8 cellular contexts compared by ENCODE assay signal in the genomic region with DNA sequence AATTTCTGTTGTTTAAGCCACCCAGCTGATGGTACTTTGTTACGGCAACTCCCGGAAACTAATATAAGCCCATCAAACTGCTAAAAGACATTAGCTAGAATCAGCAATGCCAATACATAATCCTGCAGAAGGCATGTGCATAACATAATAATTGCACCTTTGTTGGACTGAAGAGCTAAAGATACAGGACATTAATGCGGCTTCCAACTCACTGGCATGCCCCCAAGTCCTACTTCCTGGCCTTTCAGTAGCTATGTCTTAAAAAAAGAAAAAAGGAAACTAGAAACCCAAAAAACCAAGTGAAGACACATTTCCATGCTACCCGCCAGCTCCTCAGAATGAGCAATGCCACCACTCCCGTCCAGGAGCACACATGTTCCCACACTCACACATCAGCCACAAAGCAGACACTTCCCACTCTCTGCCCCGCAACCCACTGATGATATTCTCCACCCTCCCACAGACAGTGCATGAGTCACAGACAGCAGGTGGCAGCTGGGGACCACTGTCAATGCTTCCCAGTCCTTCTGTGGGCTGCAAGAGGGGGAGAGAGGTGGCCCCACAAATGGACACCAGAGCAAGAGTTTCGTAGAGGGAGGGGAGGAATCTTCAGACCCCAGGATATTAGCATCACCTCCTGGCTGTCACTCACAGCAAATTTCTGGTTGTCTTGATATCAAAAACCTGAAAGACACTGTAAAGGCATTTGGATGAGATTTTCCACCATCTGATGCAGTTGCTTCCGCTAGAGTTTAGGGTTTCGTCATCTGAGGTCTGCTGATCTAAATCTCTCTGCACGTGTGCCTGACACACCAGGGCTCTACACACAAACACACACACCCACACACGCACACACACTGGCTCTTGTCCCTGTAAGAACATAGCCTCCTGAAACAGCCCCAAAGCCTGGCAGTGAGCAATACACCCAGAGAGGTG. TPM values are rescaled to one million over a fixed set of nuclear protein-coding genes. Genes with fewer than 3 reads are reported as not detected.
DNase-seq lines count a peak whose midpoint lies in the region; ATAC-seq and TF ChIP-seq lines count a peak whose summit lies in the region.

No MANE protein-coding gene starts in this region.

- DNase-seq in GF-D8 (lab: John Stamatoyannopoulos, UW) = peak; percentile 90
- DNase-seq in UCSD-AML1 (lab: John Stamatoyannopoulos, UW; ENCODE audit: unreplicated experiment) = peak; percentile 45
- no peak for DNase-seq in MCF 10A (ENCODE audit: unreplicated experiment)
- peak in 1 of 3 donors; percentile 50 for DNase-seq in right lobe of liver
- peak; percentile 41 for DNase-seq in stimulated activated CD8-positive, alpha-beta memory T cell treated with anti-CD3 and anti-CD28 coated beads, Interleukin-15, amount 100 ng/mL, for 1 hour (ENCODE audit: low read depth)
- DNase-seq in osteocyte (ENCODE audit: extremely low spot score, unreplicated experiment) = no peak
- DNase-seq in MG63 = no peak

- ATAC-seq in HG02973 (IDR thresholded peaks at IDR 0.05; ENCODE audit: unreplicated experiment) (peak; percentile 47), right lobe of liver (peak; percentile 50 to 69 (median 56))

- intact Hi-C loops in MCF 10A (cut with micrococcal nuclease) = no loop called here
- intact Hi-C loops in right lobe of liver (cut with DNase I) = no loop called here

- H3K4me1 ChIP-seq in right lobe of liver = peaks cover 0 to 54% (median 0%) of the 10 kb centered on the region in 4 donors

- H3K36me3 Mint-ChIP-seq in MCF 10A (ENCODE audit: insufficient read depth, unreplicated experiment) = no peaks in the 10 kb centered on the region
- no peaks in the 10 kb centered on the region for H3K36me3 Mint-ChIP-seq in osteocyte (ENCODE audit: unreplicated experiment)

- peaks cover 17% of the 10 kb centered on the region for H3K4me1 Mint-ChIP-seq in MCF 10A (ENCODE audit: insufficient read depth, unreplicated experiment)
- H3K4me1 Mint-ChIP-seq in osteocyte (ENCODE audit: unreplicated experiment) = no peaks in the 10 kb centered on the region

- H3K9me3 ChIP-seq in right lobe of liver (no peaks in the 10 kb centered on the region), MG63 (no peaks in the 10 kb centered on the region)

- 31% methylated on average over 10 of the region's 11 CpGs for WGBS in right lobe of liver (ENCODE audit: insufficient coverage, low coverage, low lambda C conversion rate, missing lambda C conversion rate)

- TSS peak; percentile 97 for BruUV-seq in MCF 10A (replicated peaks; lab: Mats Ljungman, UMichigan)

- TF ChIP-seq POLR2A in right lobe of liver (IDR thresholded peaks at IDR 0.05) = no peak

- CTCF ChIA-PET in MCF 10A (lab: Yijun Ruan, JAX) = interaction anchor here (0.9 to 1.1 kb wide), 4 partner anchors 9 to 543 kb away, joined by 3 to 5 read pairs (median 4); no protein-coding TSS in a partner anchor

- TF ChIP-seq CTCF in MCF 10A (IDR thresholded peaks at IDR 0.05; ENCODE audit: unreplicated experiment) = no peak
- peak in 1 of 4 donors; percentile 24 for TF ChIP-seq CTCF in right lobe of liver (IDR thresholded peaks at IDR 0.05)
- TF ChIP-seq CTCF in osteocyte (IDR thresholded peaks at IDR 0.05) = no peak

- H3K27me3 ChIP-seq in right lobe of liver (no peaks in the 10 kb centered on the region), MG63 (no peaks in the 10 kb centered on the region)

- H3K4me3 Mint-ChIP-seq in MCF 10A (ENCODE audit: unreplicated experiment) = no peak overlapping the region
- no peak overlapping the region for H3K4me3 Mint-ChIP-seq in osteocyte (ENCODE audit: unreplicated experiment)

- peak overlapping the region in 2 of 3 donors; percentile 43 to 70 for H3K27ac ChIP-seq in right lobe of liver

- H3K36me3 ChIP-seq in right lobe of liver (no peaks in the 10 kb centered on the region), MG63 (no peaks in the 10 kb centered on the region)

- H3K4me3 ChIP-seq in right lobe of liver (no peak overlapping the region), MG63 (no peak overlapping the region)

- H3K9me3 Mint-ChIP-seq in MCF 10A (ENCODE audit: unreplicated experiment) (no peaks in the 10 kb centered on the region), osteocyte (ENCODE audit: unreplicated experiment) (no peaks in the 10 kb centered on the region)

- POLR2A ChIA-PET in MCF 10A (lab: Yijun Ruan, JAX) = interaction anchor here (0.6 to 3.1 kb wide), 6 partner anchors 9 to 60 kb away, joined by 3 to 11 read pairs (median 4); no protein-coding TSS in a partner anchor

- H3K27me3 Mint-ChIP-seq in MCF 10A (ENCODE audit: insufficient read depth, unreplicated experiment) = no peaks in the 10 kb centered on the region
- no peaks in the 10 kb centered on the region for H3K27me3 Mint-ChIP-seq in osteocyte (ENCODE audit: unreplicated experiment)

- H3K27ac Mint-ChIP-seq in MCF 10A (ENCODE audit: low read depth, unreplicated experiment) = peak overlapping the region; percentile 74
- no peak overlapping the region for H3K27ac Mint-ChIP-seq in osteocyte (ENCODE audit: unreplicated experiment)

RNA-seq across cellular contexts. Expression of gene GFOD1, which starts 32.8 kb away (rescaled TPM):
- total RNA-seq in MCF 10A (2022) (7.1 and 9.5 TPM in 2 replicates), right lobe of liver (1 to 10 TPM; 5.4 to 8.5 (median 7.5) TPM), osteocyte (0.65 and 0.89 TPM in 2 replicates)
- 0.72 and 1.3 TPM in 2 replicates for total RNA-seq in MG63 (2014; rRNA removed; shearing (Covaris generic); ENCODE audit: low replicate concordance)

Comparison
In these comparisons a context has a peak if more than half of its experiments do, and no peak if none do; other contexts are left out.
1. DNase-seq: peak in GF-D8 (single experiment), UCSD-AML1 (single experiment) and stimulated activated CD8-positive, alpha-beta memory T cell treated with anti-CD3 and anti-CD28 coated beads, Interleukin-15, amount 100 ng/mL, for 1 hour (single experiment); none in MCF 10A (single experiment), osteocyte (single experiment) and MG63 (single experiment).